In genomic region chr19:42202290-42202867, GRCh38 we compare ENCODE assay signal across 11 cellular contexts. TPM values are rescaled to one million over a fixed set of nuclear protein-coding genes. Genes with fewer than 3 reads are reported as not detected.
DNase-seq lines count a peak whose midpoint lies in the region; ATAC-seq and TF ChIP-seq lines count a peak whose summit lies in the region.
"Had no signal": no experiment of that assay in that cellular context is flagged by ENCODE, and none has a peak within 500 bp of the region (broad histone marks: within the 10 kb centered on the region; RNA-seq: fewer than 3 reads in every experiment).

No MANE protein-coding gene starts in this region.

- H3K27me3 ChIP-seq in lower lobe of right lung (ENCODE audit: low read depth) (no peaks in the 10 kb centered on the region), tibial nerve (no peaks in the 10 kb centered on the region), testis (no peaks in the 10 kb centered on the region)
- H3K27me3 ChIP-seq: ovary had no signal

- 59 to 78% methylated on average over 4 of the region's 4 CpGs for WGBS in tibial nerve, 2 donors
- 81 to 83% methylated on average over 4 of the region's 4 CpGs for WGBS in testis, 2 donors

- H3K27ac Mint-ChIP-seq in activated naive CD4-positive, alpha-beta T cell treated with anti-CD3 and anti-CD28 coated beads, Interleukin-2, amount 10 ng/mL, durations not matched to agents 7 days and 5 days: peak overlapping the region; percentile 95
- peak overlapping the region; percentile 98 for H3K27ac Mint-ChIP-seq in activated CD4-positive, alpha-beta memory T cell treated with anti-CD3 and anti-CD28 coated beads for 36 hours

- CTCF ChIA-PET in activated naive CD4-positive, alpha-beta T cell treated with anti-CD3 and anti-CD28 coated beads, Interleukin-2, amount 10 ng/mL, durations not matched to agents 7 days and 5 days (lab: Charles Lee): interaction anchor here (1.3 to 1.7 kb wide), 3 partner anchors 14 to 18 kb away, joined by 3 to 8 read pairs (median 5); no protein-coding TSS in a partner anchor
- CTCF ChIA-PET in activated CD4-positive, alpha-beta memory T cell treated with anti-CD3 and anti-CD28 coated beads for 36 hours (lab: Charles Lee): interaction anchor here (1.2 kb wide), 1 partner anchor 40 kb away, joined by 3 read pairs; the partner anchor contains the start of gene GSK3A

- TF ChIP-seq POLR2A in tibial nerve (IDR thresholded peaks at IDR 0.05) (no peak), testis (IDR thresholded peaks at IDR 0.05) (no peak)

- intact Hi-C loops in activated CD4-positive, alpha-beta memory T cell treated with anti-CD3 and anti-CD28 coated beads for 36 hours (cut with micrococcal nuclease): no loop called here
- intact Hi-C loops in lower lobe of right lung (cut with DNase I) (no loop called here), testis (cut with DNase I; ENCODE audit: low total_unique reads) (no loop called here)

- peaks cover 83% of the 10 kb centered on the region for H3K4me1 Mint-ChIP-seq in activated naive CD4-positive, alpha-beta T cell treated with anti-CD3 and anti-CD28 coated beads, Interleukin-2, amount 10 ng/mL, durations not matched to agents 7 days and 5 days
- H3K4me1 Mint-ChIP-seq in activated CD4-positive, alpha-beta memory T cell treated with anti-CD3 and anti-CD28 coated beads for 36 hours (ENCODE audit: low read depth): peaks cover 80% of the 10 kb centered on the region

- H3K36me3 ChIP-seq in lower lobe of right lung (peaks cover 94% of the 10 kb centered on the region), tibial nerve (peaks cover 0 to 100% (median 19%) of the 10 kb centered on the region in 3 donors), testis (ENCODE audit: low read depth, missing control alignments) (no peaks in the 10 kb centered on the region)
- H3K36me3 ChIP-seq: ovary had no signal

- peak overlapping the region; percentile 70 for H3K4me3 Mint-ChIP-seq in activated naive CD4-positive, alpha-beta T cell treated with anti-CD3 and anti-CD28 coated beads, Interleukin-2, amount 10 ng/mL, durations not matched to agents 7 days and 5 days
- peak overlapping the region; percentile 65 for H3K4me3 Mint-ChIP-seq in activated CD4-positive, alpha-beta memory T cell treated with anti-CD3 and anti-CD28 coated beads for 36 hours

- POLR2A ChIA-PET in activated CD4-positive, alpha-beta memory T cell treated with anti-CD3 and anti-CD28 coated beads for 36 hours (lab: Charles Lee): no interaction called here

- ATAC-seq in lower lobe of right lung (no peak), GM18511 (IDR thresholded peaks at IDR 0.05; ENCODE audit: unreplicated experiment) (no peak)

- TF ChIP-seq CTCF in lower lobe of right lung (IDR thresholded peaks at IDR 0.05): no peak
- no peak for TF ChIP-seq CTCF in tibial nerve (IDR thresholded peaks at IDR 0.05)
- no peak for TF ChIP-seq CTCF in testis (IDR thresholded peaks at IDR 0.05)

- H3K27ac ChIP-seq in lower lobe of right lung: peak overlapping the region; percentile 82
- H3K27ac ChIP-seq in tibial nerve: peak overlapping the region in 3 of 4 donors; percentile 32 to 68 (median 57)
- H3K27ac ChIP-seq in testis: peak overlapping the region in 1 of 2 donors; percentile 30
- H3K27ac ChIP-seq: ovary had no signal

- H3K9me3 Mint-ChIP-seq in activated naive CD4-positive, alpha-beta T cell treated with anti-CD3 and anti-CD28 coated beads, Interleukin-2, amount 10 ng/mL, durations not matched to agents 7 days and 5 days: no peaks in the 10 kb centered on the region
- no peaks in the 10 kb centered on the region for H3K9me3 Mint-ChIP-seq in activated CD4-positive, alpha-beta memory T cell treated with anti-CD3 and anti-CD28 coated beads for 36 hours

- H3K36me3 Mint-ChIP-seq in activated naive CD4-positive, alpha-beta T cell treated with anti-CD3 and anti-CD28 coated beads, Interleukin-2, amount 10 ng/mL, durations not matched to agents 7 days and 5 days: peaks cover 77% of the 10 kb centered on the region
- H3K36me3 Mint-ChIP-seq in activated CD4-positive, alpha-beta memory T cell treated with anti-CD3 and anti-CD28 coated beads for 36 hours: peaks cover 46% of the 10 kb centered on the region

- peaks cover 73% of the 10 kb centered on the region for H3K4me1 ChIP-seq in lower lobe of right lung
- peaks cover 0 to 21% (median 5%) of the 10 kb centered on the region in 4 donors for H3K4me1 ChIP-seq in tibial nerve
- no peaks in the 10 kb centered on the region for H3K4me1 ChIP-seq in testis

- H3K9me3 ChIP-seq in lower lobe of right lung (no peaks in the 10 kb centered on the region), tibial nerve (no peaks in the 10 kb centered on the region), testis (no peaks in the 10 kb centered on the region)
- H3K9me3 ChIP-seq: ovary had no signal

- no peak for DNase-seq in activated naive CD4-positive, alpha-beta T cell treated with anti-CD3 and anti-CD28 coated beads, Interleukin-2, amount 10 ng/mL, durations not matched to agents 7 days and 5 days
- DNase-seq in activated naive CD4-positive, alpha-beta T cell treated with anti-CD3 and anti-CD28 coated beads, Interleukin-2, amount 50 U/mL, for 16 hours: no peak
- DNase-seq in activated CD4-positive, alpha-beta memory T cell treated with anti-CD3 and anti-CD28 coated beads for 36 hours: no peak
- DNase-seq in lower lobe of right lung (no peak), tibial nerve (ENCODE audit: low spot score in 2 of 2) (no peak), testis (no peak)
- no peak for DNase-seq in stimulated activated CD4-positive, alpha-beta T cell treated with anti-CD3 and anti-CD28 coated beads, Interleukin-12 subunit alpha, Interleukin-12 subunit beta, amount 100 ng/mL, for 4 hours
- DNase-seq: NCI-H1694 treated with DMSO at 0.1 percent for 48 hours; ovary; stimulated activated CD4-positive, alpha-beta T cell treated with anti-CD3 and anti-CD28 coated beads, Interleukin-2, amount 100 ng/mL, for 48 hours had no signal

- no peak for TF ChIP-seq EP300 in tibial nerve (IDR thresholded peaks at IDR 0.05)

- no peaks in the 10 kb centered on the region for H3K27me3 Mint-ChIP-seq in activated naive CD4-positive, alpha-beta T cell treated with anti-CD3 and anti-CD28 coated beads, Interleukin-2, amount 10 ng/mL, durations not matched to agents 7 days and 5 days
- no peaks in the 10 kb centered on the region for H3K27me3 Mint-ChIP-seq in activated CD4-positive, alpha-beta memory T cell treated with anti-CD3 and anti-CD28 coated beads for 36 hours

- H3K4me3 ChIP-seq in lower lobe of right lung (no peak overlapping the region), tibial nerve (no peak overlapping the region), testis (no peak overlapping the region)
- H3K4me3 ChIP-seq: ovary had no signal

RNA-seq across cellular contexts. Expression of gene DEDD2, which starts 15.1 kb away (rescaled TPM):
- total RNA-seq in activated CD4-positive, alpha-beta memory T cell treated with anti-CD3 and anti-CD28 coated beads for 36 hours: 10 to 100 TPM; 31.3 to 33.4 TPM
- total RNA-seq in lower lobe of right lung (35.6 TPM), tibial nerve (10 to 100 TPM; 33.9 to 56.2 (median 40.3) TPM), testis (10 to 100 TPM; 54.4 to 80.0 TPM)
- polyA plus RNA-seq in testis (ENCODE audit: insufficient read depth, low read depth, low replicate concordance): 40.7 TPM

RNA-seq across cellular contexts. Expression of gene ZNF526, which starts 17.7 kb away (rescaled TPM):
- total RNA-seq in activated CD4-positive, alpha-beta memory T cell treated with anti-CD3 and anti-CD28 coated beads for 36 hours: 10 to 100 TPM; 12.3 to 14.9 TPM
- 11.7 TPM for total RNA-seq in lower lobe of right lung
- 1 to 10 TPM; 4.3 to 6.3 (median 6.3) TPM for total RNA-seq in tibial nerve
- 10 to 100 TPM; 10.1 to 12.2 TPM for total RNA-seq in testis
- 10.1 TPM for polyA plus RNA-seq in testis (ENCODE audit: insufficient read depth, low read depth, low replicate concordance)

RNA-seq across cellular contexts. Expression of gene GSK3A, which starts 40.0 kb away (rescaled TPM):
- total RNA-seq in activated CD4-positive, alpha-beta memory T cell treated with anti-CD3 and anti-CD28 coated beads for 36 hours: 10 to 100 TPM; 36.4 to 37.3 TPM
- total RNA-seq in lower lobe of right lung (39.8 TPM), tibial nerve (10 to 100 TPM; 24.7 to 34.5 (median 28.3) TPM), testis (10 to 100 TPM; 54.3 to 64.3 TPM)
- 98.1 TPM for polyA plus RNA-seq in testis (ENCODE audit: insufficient read depth, low read depth, low replicate concordance)

RNA-seq across cellular contexts. Expression of gene ERF, which starts 52.5 kb away (rescaled TPM):
- total RNA-seq in activated CD4-positive, alpha-beta memory T cell treated with anti-CD3 and anti-CD28 coated beads for 36 hours: 10 to 100 TPM; 43.1 to 56.5 TPM
- 35.8 TPM for total RNA-seq in lower lobe of right lung
- total RNA-seq in tibial nerve: 10 to 100 TPM; 30.4 to 42.6 (median 35.1) TPM
- 100 to 1,000 TPM in 1 of 2 donors, 10 to 100 TPM in 1; 85.4 to 120 TPM for total RNA-seq in testis
- 59.6 TPM for polyA plus RNA-seq in testis (ENCODE audit: insufficient read depth, low read depth, low replicate concordance)
